In the genomic region with DNA sequence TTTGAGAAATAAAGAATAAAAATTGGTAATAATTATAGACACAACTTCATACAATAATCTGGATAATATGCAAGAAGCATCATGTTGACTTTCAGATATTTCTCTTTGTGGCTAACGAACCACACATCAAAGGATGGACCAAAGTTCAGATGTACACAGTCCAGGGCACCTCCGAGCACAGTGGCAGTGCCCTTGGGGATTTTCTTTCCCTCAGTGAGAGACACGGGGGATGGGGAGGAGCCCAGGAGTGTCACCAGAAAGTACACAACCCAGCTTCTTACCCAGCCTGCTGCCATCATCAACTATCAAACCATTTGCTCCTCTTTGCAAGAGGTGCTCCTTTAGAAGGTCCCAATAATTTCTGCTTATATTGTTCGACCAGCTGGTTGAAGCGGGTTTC, we compare ENCODE assay signal across 1 cellular context.
TF ChIP-seq lines count a peak whose summit lies in the region.

No MANE protein-coding gene starts in this region.

TF ChIP-seq in endothelial cell of umbilical vein, 7 proteins besides CTCF, POLR2A, EP300 and RAD21:
- TF ChIP-seq EZH2 (IDR thresholded peaks at IDR 0.05; ENCODE audit: borderline replicate concordance, low read depth, low read length, severe bottlenecking) = no peak
- TF ChIP-seq MYC (IDR thresholded peaks at IDR 0.05; ENCODE audit: low read depth, low read length) = no peak
- TF ChIP-seq POLR2AphosphoS5 (IDR thresholded peaks at IDR 0.05; ENCODE audit: insufficient read depth, low read depth, low read length) = no peak
- TF ChIP-seq, protein P1, sequence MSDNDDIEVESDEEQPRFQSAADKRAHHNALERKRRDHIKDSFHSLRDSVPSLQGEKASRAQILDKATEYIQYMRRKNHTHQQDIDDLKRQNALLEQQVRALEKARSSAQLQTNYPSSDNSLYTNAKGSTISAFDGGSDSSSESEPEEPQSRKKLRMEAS (IDR thresholded peaks at IDR 0.05; ENCODE audit: insufficient read depth, insufficient read length) = no peak
- no peak for TF ChIP-seq FOS (IDR thresholded peaks at IDR 0.05; ENCODE audit: borderline replicate concordance, insufficient read depth, low read length)
- no peak for TF ChIP-seq GATA2 (IDR thresholded peaks at IDR 0.05; ENCODE audit: insufficient read depth, insufficient read length, low read depth, low read length)
TF ChIP-seq in endothelial cell of umbilical vein: peak in this region for 0.
